ENCODE assay signal across 8 cellular contexts in the genomic region with DNA sequence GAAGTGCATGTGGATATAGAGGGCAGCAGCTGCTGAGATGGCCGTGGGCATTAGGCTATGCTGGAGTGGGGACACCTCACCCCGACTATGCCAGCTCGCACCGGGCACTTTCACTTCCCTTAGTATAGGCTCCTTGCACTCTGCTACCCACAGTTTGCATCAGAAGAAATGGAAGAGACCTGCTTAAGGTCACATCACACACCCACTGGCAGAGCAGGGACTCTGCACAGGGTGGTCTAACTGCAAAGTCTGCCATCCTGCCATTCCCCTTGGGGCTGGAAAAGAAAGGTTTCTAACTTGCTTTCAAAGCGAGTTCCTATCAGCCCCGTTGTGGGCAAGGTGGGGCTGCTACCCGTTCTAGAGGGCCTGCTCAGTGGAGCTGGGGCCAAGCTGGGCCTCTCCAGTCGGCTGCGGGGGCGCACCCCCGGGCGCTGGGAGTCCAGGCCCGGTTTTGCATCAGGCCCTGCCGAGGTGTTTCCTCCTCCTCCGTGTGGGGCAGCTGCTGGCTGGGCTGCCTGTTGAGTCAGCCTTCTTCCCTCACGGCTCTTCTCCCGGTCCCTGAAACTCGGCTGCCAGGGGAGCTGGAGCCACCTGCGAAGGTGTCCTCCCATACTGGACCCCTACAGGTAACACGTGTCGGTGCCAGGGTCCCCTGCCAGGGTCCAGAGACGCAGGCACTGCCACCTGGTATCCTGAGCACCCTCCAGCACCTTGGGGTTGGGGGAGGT. TPM values are rescaled to one million over a fixed set of nuclear protein-coding genes. Genes with fewer than 3 reads are reported as not detected.
DNase-seq lines count a peak whose midpoint lies in the region; ATAC-seq and TF ChIP-seq lines count a peak whose summit lies in the region.

A gene with protein sequence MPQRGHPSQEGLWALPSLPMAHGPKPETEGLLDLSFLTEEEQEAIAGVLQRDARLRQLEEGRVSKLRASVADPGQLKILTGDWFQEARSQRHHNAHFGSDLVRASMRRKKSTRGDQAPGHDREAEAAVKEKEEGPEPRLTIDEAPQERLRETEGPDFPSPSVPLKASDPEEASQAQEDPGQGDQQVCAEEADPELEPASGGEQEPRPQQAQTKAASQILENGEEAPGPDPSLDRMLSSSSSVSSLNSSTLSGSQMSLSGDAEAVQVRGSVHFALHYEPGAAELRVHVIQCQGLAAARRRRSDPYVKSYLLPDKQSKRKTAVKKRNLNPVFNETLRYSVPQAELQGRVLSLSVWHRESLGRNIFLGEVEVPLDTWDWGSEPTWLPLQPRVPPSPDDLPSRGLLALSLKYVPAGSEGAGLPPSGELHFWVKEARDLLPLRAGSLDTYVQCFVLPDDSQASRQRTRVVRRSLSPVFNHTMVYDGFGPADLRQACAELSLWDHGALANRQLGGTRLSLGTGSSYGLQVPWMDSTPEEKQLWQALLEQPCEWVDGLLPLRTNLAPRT (plus strand): TSS at position 498 of the 728 bp plus-strand sequence. CDS start 3,313 bp downstream, outside the sequence.

- H3K4me3 ChIP-seq in NB4 (ENCODE audit: low read depth, low read length) (peak within 1 kb of the TSS; percentile 96), iPS-18c (ENCODE audit: insufficient read depth, low read depth, low read length) (peak within 1 kb of the TSS; percentile 61)

- ATAC-seq in GM21423 (IDR thresholded peaks at IDR 0.05; ENCODE audit: unreplicated experiment) (peak; percentile 50), sciatic nerve (no peak)

- no peak for TF ChIP-seq POLR2A in NB4 (IDR thresholded peaks at IDR 0.05; ENCODE audit: extremely low read depth, insufficient read length)

- no peak for TF ChIP-seq CTCF in NB4 (IDR thresholded peaks at IDR 0.05; ENCODE audit: low read depth, low read length)

- no peaks in the 10 kb centered on the region for H3K9me3 ChIP-seq in iPS-18c (ENCODE audit: control insufficient read depth, insufficient read depth, low read length)

- intact Hi-C loops in T-helper 1 cell treated with Interleukin-12 subunit alpha and Interleukin-12 subunit beta and Interleukin-4 antibody, amounts not matched to agents 30 ng/mL and 1 ng/mL, for 36 hours (cut with micrococcal nuclease), result loop anchor here (1.0 to 5.0 kb wide), 5 partner anchors 8 to 649 kb away; a partner anchor contains a TSS
- intact Hi-C loops in sciatic nerve (cut with DNase I), result no loop called here

- DNase-seq in COLO668 (lab: John Stamatoyannopoulos, UW; ENCODE audit: unreplicated experiment) (peak; percentile 94), NB4 (ENCODE audit: low read depth) (peak; percentile 96), amniotic epithelial cell (ENCODE audit: low read depth) (peak; percentile 65), sciatic nerve (ENCODE audit: low spot score) (no peak)
- peak; percentile 35 to 55 for DNase-seq in stimulated activated CD4-positive, alpha-beta T cell treated with anti-CD3 and anti-CD28 coated beads, Interleukin-2, amount 100 ng/mL, for 48 hours

RNA-seq across cellular contexts. Expression of the gene that starts here (rescaled TPM):
- 104 and 105 TPM in 2 replicates for total RNA-seq in T-helper 1 cell treated with Interleukin-12 subunit alpha and Interleukin-12 subunit beta and Interleukin-4 antibody, amounts not matched to agents 30 ng/mL and 1 ng/mL, for 36 hours
- total RNA-seq in sciatic nerve, result 3.5 TPM

Comparison
In these comparisons a context has a peak if more than half of its experiments do, and no peak if none do; other contexts are left out.
1. RNA of the gene that starts here (total RNA-seq): 104 to 105 TPM in T-helper 1 cell treated with Interleukin-12 subunit alpha and Interleukin-12 subunit beta and Interleukin-4 antibody, amounts not matched to agents 30 ng/mL and 1 ng/mL, for 36 hours; 3.5 TPM in sciatic nerve (single experiment); every median in the first group is over 10 times any median in the second.